10 cellular contexts compared by ENCODE assay signal in genomic region chr5:109200221-109200620, GRCh38.
"Had no signal": no experiment of that assay in that cellular context is flagged by ENCODE, and none has a peak within 500 bp of the region (broad histone marks: within the 10 kb centered on the region; RNA-seq: fewer than 3 reads in every experiment).

No MANE protein-coding gene starts in this region.

- H3K27me3 Mint-ChIP-seq: IgD-negative memory B cell had no signal

- H3K27ac Mint-ChIP-seq: HFFc6, IgD-negative memory B cell had no signal

- ATAC-seq: HCT116 had no signal

- DNase-seq: GM23248, GOT3, H7, HFFc6, KBM-7 had no signal

- H3K36me3 ChIP-seq: HAP-1 had no signal

- H3K4me3 Mint-ChIP-seq: HFFc6, IgD-negative memory B cell had no signal

- H3K4me1 Mint-ChIP-seq: IgD-negative memory B cell had no signal

- H3K4me3 ChIP-seq: GM23248, HAP-1 had no signal

- H3K4me2 ChIP-seq: KMS-11 had no signal

- H2AFZ ChIP-seq: GM23248 had no signal

- H3K27ac ChIP-seq: GM23248, HL-60, KMS-11 had no signal

- H3K9me3 ChIP-seq: HAP-1 had no signal

- H3K9ac ChIP-seq: GM23248, KMS-11 had no signal
